In genomic region chr4:111512081-111512774, GRCh38 we compare ENCODE assay signal across 11 cellular contexts.
DNase-seq lines count a peak whose midpoint lies in the region; FAIRE-seq and TF ChIP-seq lines count a peak whose summit lies in the region.
"Had no signal": no experiment of that assay in that cellular context is flagged by ENCODE, and none has a peak within 500 bp of the region (broad histone marks: within the 10 kb centered on the region; RNA-seq: fewer than 3 reads in every experiment).

No MANE protein-coding gene starts in this region.

- H3K4me3 Mint-ChIP-seq in nephron progenitor cell, result no peak overlapping the region
- H3K4me3 Mint-ChIP-seq: natural killer cell treated with Interleukin-12 subunit alpha and Interleukin-12 subunit beta and Interleukin-15 and Interleukin-18, amount 100 ng/mL, for 72 hours had no signal

- no peaks in the 10 kb centered on the region for H3K36me3 Mint-ChIP-seq in nephron progenitor cell (ENCODE audit: low read depth)
- H3K36me3 Mint-ChIP-seq: natural killer cell treated with Interleukin-12 subunit alpha and Interleukin-12 subunit beta and Interleukin-15 and Interleukin-18, amount 100 ng/mL, for 72 hours had no signal

- H3K4me1 Mint-ChIP-seq in nephron progenitor cell, result no peaks in the 10 kb centered on the region

- TF ChIP-seq POLR2A in H54 (IDR thresholded peaks at IDR 0.05; ENCODE audit: low read depth, low read length), result no peak

- H3K4me3 ChIP-seq in SK-N-MC, result no peak overlapping the region

- H3K9me3 ChIP-seq in SK-N-MC (ENCODE audit: low read depth, low read length), result no peaks in the 10 kb centered on the region

- TF ChIP-seq CTCF in nephron progenitor cell (IDR thresholded peaks at IDR 0.05), result no peak

- H3K9me3 Mint-ChIP-seq in nephron progenitor cell, result no peaks in the 10 kb centered on the region

- no peaks in the 10 kb centered on the region for H3K27me3 Mint-ChIP-seq in nephron progenitor cell (ENCODE audit: low read depth, poor library complexity)
- H3K27me3 Mint-ChIP-seq: natural killer cell treated with Interleukin-12 subunit alpha and Interleukin-12 subunit beta and Interleukin-15 and Interleukin-18, amount 100 ng/mL, for 72 hours had no signal

- no peak for DNase-seq in H54 (ENCODE audit: insufficient read length, low spot score)
- peak; percentile 30 for DNase-seq in SK-N-MC (ENCODE audit: low read depth, low spot score)
- peak; percentile 59 for DNase-seq in fibroblast of the conjunctiva (ENCODE audit: low read depth)
- DNase-seq in smooth muscle cell of the brain vasculature (ENCODE audit: low read depth, low spot score), result peak; percentile 6
- DNase-seq in nephron progenitor cell, result no peak
- no peak for DNase-seq in DMS114 treated with DMSO at 0.1 percent for 48 hours (lab: John Stamatoyannopoulos, UW; ENCODE audit: unreplicated experiment)
- DNase-seq in NCI-H2029 (lab: John Stamatoyannopoulos, UW), result no peak
- DNase-seq: GF-D8, NCI-H1930 had no signal

- no peak overlapping the region for H3K9ac ChIP-seq in SK-N-MC (ENCODE audit: insufficient read length)

- no peaks in the 10 kb centered on the region for H3K36me3 ChIP-seq in SK-N-MC (ENCODE audit: insufficient read depth, low read length)

- FAIRE-seq in H54 (lab: Jason Lieb, UNC), result peak; percentile 72

- peak overlapping the region; percentile 52; the same call in 1 of the 2 replicates for H3K27ac ChIP-seq in SK-N-MC
- H3K27ac ChIP-seq: HL-60 had no signal

- no peak overlapping the region for H3K27ac Mint-ChIP-seq in nephron progenitor cell
- H3K27ac Mint-ChIP-seq: natural killer cell treated with Interleukin-12 subunit alpha and Interleukin-12 subunit beta and Interleukin-15 and Interleukin-18, amount 100 ng/mL, for 72 hours had no signal

Comparison
In these comparisons a context has a peak if more than half of its experiments do, and no peak if none do; other contexts are left out.
1. DNase-seq: peak in SK-N-MC (single experiment), fibroblast of the conjunctiva (single experiment) and smooth muscle cell of the brain vasculature (single experiment); none in H54 (single experiment), nephron progenitor cell (single experiment), DMS114 treated with DMSO at 0.1 percent for 48 hours (single experiment) and NCI-H2029 (single experiment).